ENCODE assay signal across 18 cellular contexts in the genomic region with DNA sequence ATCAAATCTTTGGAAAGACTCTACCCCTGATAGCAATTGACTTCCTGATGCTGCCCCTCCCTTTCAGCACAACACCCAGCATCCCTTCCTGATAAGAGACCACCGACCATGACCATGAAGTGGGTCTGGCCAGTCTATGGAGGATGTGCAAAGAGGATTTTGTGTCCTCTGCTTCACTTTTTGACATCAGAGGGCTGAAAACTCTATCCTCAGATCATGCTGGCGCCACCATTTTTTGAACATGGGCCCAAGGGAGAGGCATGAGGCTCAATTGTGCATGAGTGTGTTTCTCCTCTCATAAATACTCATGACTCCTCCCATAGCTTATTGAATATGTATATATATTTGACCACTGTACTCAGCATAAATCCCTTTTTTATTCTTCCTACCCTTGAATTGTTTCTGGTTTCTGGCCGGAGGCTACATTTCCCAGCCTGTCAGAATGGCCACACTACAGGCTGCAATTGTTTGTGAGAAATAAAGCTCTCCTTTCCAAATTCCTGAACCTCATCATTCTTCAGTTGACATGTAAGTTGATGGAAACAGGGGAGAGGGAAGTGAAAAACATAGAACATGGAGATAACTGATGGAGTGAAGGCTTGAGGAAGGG.
A peak's percentile ranks its signal among the peaks of the same experiment; 100 is the strongest.
DNase-seq lines count a peak whose midpoint lies in the region; ATAC-seq and TF ChIP-seq lines count a peak whose summit lies in the region.
"Had no signal": no experiment of that assay in that cellular context is flagged by ENCODE, and none has a peak within 500 bp of the region (broad histone marks: within the 10 kb centered on the region; RNA-seq: fewer than 3 reads in every experiment).

No MANE protein-coding gene starts in this region.

- H3K36me3 Mint-ChIP-seq in endodermal cell (ENCODE audit: low read depth) (no peaks in the 10 kb centered on the region), osteocyte (ENCODE audit: unreplicated experiment) (no peaks in the 10 kb centered on the region), MCF 10A (ENCODE audit: insufficient read depth, unreplicated experiment) (no peaks in the 10 kb centered on the region)
- H3K36me3 Mint-ChIP-seq: CD8-positive, alpha-beta T cell had no signal

- peaks cover 14% of the 10 kb centered on the region for H3K27me3 Mint-ChIP-seq in endodermal cell (ENCODE audit: insufficient read depth)
- H3K27me3 Mint-ChIP-seq in osteocyte (ENCODE audit: unreplicated experiment), result no peaks in the 10 kb centered on the region
- peaks cover 25% of the 10 kb centered on the region for H3K27me3 Mint-ChIP-seq in MCF 10A (ENCODE audit: insufficient read depth, unreplicated experiment)
- H3K27me3 Mint-ChIP-seq: CD4-positive, alpha-beta T cell had no signal

- CTCF ChIA-PET in MCF 10A (lab: Yijun Ruan, JAX), result interaction anchor here (0.6 kb wide), 1 partner anchor 414 kb away, joined by 4 read pairs; no protein-coding TSS in a partner anchor

- ATAC-seq in HG03159 (IDR thresholded peaks at IDR 0.05; ENCODE audit: unreplicated experiment), result no peak
- ATAC-seq: CD8-positive, alpha-beta T cell had no signal

- in situ Hi-C loops in HAP-1 (cut with MboI; ENCODE audit: low sequenced_read_pairs), result no loop called here

- H3K9me3 ChIP-seq in BE2C (peaks cover 15% of the 10 kb centered on the region), HAP-1 (no peaks in the 10 kb centered on the region), endodermal cell (ENCODE audit: control insufficient read depth, low read length) (peaks cover 8% of the 10 kb centered on the region)
- H3K9me3 ChIP-seq: BLaER1 treated with 17β-estradiol and CSF1 and Interleukin-3, amounts not matched to agents 10 nM and 100 nM; Caco-2 had no signal

- H3K27ac Mint-ChIP-seq in endodermal cell (no peak overlapping the region), osteocyte (ENCODE audit: unreplicated experiment) (no peak overlapping the region), MCF 10A (ENCODE audit: low read depth, unreplicated experiment) (no peak overlapping the region)
- H3K27ac Mint-ChIP-seq: CD4-positive, alpha-beta T cell; CD8-positive, alpha-beta T cell had no signal

- H3K4me1 ChIP-seq in BE2C (peaks cover 17% of the 10 kb centered on the region), HAP-1 (peaks cover 4% of the 10 kb centered on the region), endodermal cell (ENCODE audit: control insufficient read depth, insufficient read depth, low read length) (peaks cover under 1% of the 10 kb centered on the region)

- DNase-seq in BE2C (peak; percentile 98), HAP-1 (ENCODE audit: low spot score in 2 of 2) (peak; percentile 55 to 67), endodermal cell (peak; percentile 16), osteocyte (ENCODE audit: extremely low spot score, unreplicated experiment) (peak; percentile 34), NCI-H1417 (lab: John Stamatoyannopoulos, UW) (no peak), MCF 10A (ENCODE audit: unreplicated experiment) (no peak), SK-N-DZ (ENCODE audit: low spot score) (no peak)
- DNase-seq: 8988T; ACHN; Caco-2; Calu3; CD4-positive, alpha-beta T cell; CD8-positive, alpha-beta T cell; DMS79 treated with DMSO at 0.1 percent for 48 hours; GF-D8 had no signal

- H3K4me3 Mint-ChIP-seq in endodermal cell, result no peak overlapping the region
- H3K4me3 Mint-ChIP-seq in osteocyte (ENCODE audit: unreplicated experiment), result no peak overlapping the region
- H3K4me3 Mint-ChIP-seq in MCF 10A (ENCODE audit: unreplicated experiment), result no peak overlapping the region
- H3K4me3 Mint-ChIP-seq: CD4-positive, alpha-beta T cell; CD8-positive, alpha-beta T cell had no signal

- H3K4me1 Mint-ChIP-seq in endodermal cell (peaks cover 34% of the 10 kb centered on the region), osteocyte (ENCODE audit: unreplicated experiment) (no peaks in the 10 kb centered on the region), MCF 10A (ENCODE audit: insufficient read depth, unreplicated experiment) (no peaks in the 10 kb centered on the region)

- intact Hi-C loops in MCF 10A (cut with micrococcal nuclease), result no loop called here

- POLR2A ChIA-PET in MCF 10A (lab: Yijun Ruan, JAX), result no interaction called here

- H3K9me3 Mint-ChIP-seq in endodermal cell (peaks cover 3% of the 10 kb centered on the region), osteocyte (ENCODE audit: unreplicated experiment) (no peaks in the 10 kb centered on the region), MCF 10A (ENCODE audit: unreplicated experiment) (peaks cover 8% of the 10 kb centered on the region)
- H3K9me3 Mint-ChIP-seq: CD4-positive, alpha-beta T cell; CD8-positive, alpha-beta T cell had no signal

- no TSS peak for BruUV-seq in MCF 10A (replicated peaks; lab: Mats Ljungman, UMichigan)

- H3K36me3 ChIP-seq in BE2C (no peaks in the 10 kb centered on the region), HAP-1 (replicated peaks) (no peaks in the 10 kb centered on the region), endodermal cell (ENCODE audit: control insufficient read depth, insufficient read depth, low read length) (no peaks in the 10 kb centered on the region)
- H3K36me3 ChIP-seq: BLaER1 treated with 17β-estradiol and CSF1 and Interleukin-3, amounts not matched to agents 10 nM and 100 nM had no signal

- no peak overlapping the region for H3K27ac ChIP-seq in endodermal cell (ENCODE audit: low read depth, low read length)
- H3K27ac ChIP-seq: BLaER1 treated with 17β-estradiol and CSF1 and Interleukin-3, amounts not matched to agents 10 nM and 100 nM; C4-2B had no signal

- TF ChIP-seq CTCF in BE2C (IDR thresholded peaks at IDR 0.05; ENCODE audit: low read depth, low read length) (no peak), endodermal cell (conservative IDR thresholded peaks at IDR 0.05) (no peak), osteocyte (IDR thresholded peaks at IDR 0.05) (no peak), MCF 10A (IDR thresholded peaks at IDR 0.05; ENCODE audit: unreplicated experiment) (no peak)

- WGBS in endodermal cell (ENCODE audit: insufficient coverage in 1 of 2, insufficient read length in 1 of 2), 2 experiments, result 50 to 95% methylated on average over 1 to 3 of the region's 3 CpGs

- no peak overlapping the region for H3K9ac ChIP-seq in endodermal cell (ENCODE audit: extremely low read depth, low read length, poor library complexity, severe bottlenecking)
- H3K9ac ChIP-seq: BLaER1 treated with 17β-estradiol and CSF1 and Interleukin-3, amounts not matched to agents 10 nM and 100 nM had no signal

- H3K27me3 ChIP-seq in BE2C (no peaks in the 10 kb centered on the region), HAP-1 (ENCODE audit: low read depth) (no peaks in the 10 kb centered on the region), endodermal cell (ENCODE audit: control insufficient read depth, insufficient read depth, low read length, poor library complexity, severe bottlenecking) (peaks cover 7% of the 10 kb centered on the region)
- H3K27me3 ChIP-seq: BLaER1 treated with 17β-estradiol and CSF1 and Interleukin-3, amounts not matched to agents 10 nM and 100 nM had no signal

- H3K4me3 ChIP-seq in BE2C (ENCODE audit: low read depth, low read length) (no peak overlapping the region), HAP-1 (no peak overlapping the region), endodermal cell (ENCODE audit: low read length) (no peak overlapping the region)
- H3K4me3 ChIP-seq: BLaER1 treated with 17β-estradiol and CSF1 and Interleukin-3, amounts not matched to agents 10 nM and 100 nM had no signal

Comparison
In these comparisons a context has a peak if more than half of its experiments do, and no peak if none do; other contexts are left out.
1. DNase-seq: peak in BE2C (single experiment), HAP-1 (2 of 2), endodermal cell (single experiment) and osteocyte (single experiment); none in NCI-H1417 (0 of 3), MCF 10A (single experiment) and SK-N-DZ (single experiment).